9 cellular contexts compared by ENCODE assay signal in genomic region chr15:52234596-52235541, GRCh38. TPM values are rescaled to one million over a fixed set of nuclear protein-coding genes. Genes with fewer than 3 reads are reported as not detected.
A peak's percentile ranks its signal among the peaks of the same experiment; 100 is the strongest.
DNase-seq lines count a peak whose midpoint lies in the region; ATAC-seq and TF ChIP-seq lines count a peak whose summit lies in the region.
"Had no signal": no experiment of that assay in that cellular context is flagged by ENCODE, and none has a peak within 500 bp of the region (broad histone marks: within the 10 kb centered on the region; RNA-seq: fewer than 3 reads in every experiment).

No MANE protein-coding gene starts in this region.

- H3K4me3 Mint-ChIP-seq in HFFc6, result no peak overlapping the region
- no peak overlapping the region for H3K4me3 Mint-ChIP-seq in type B pancreatic cell

- TF ChIP-seq CTCF in upper lobe of right lung (IDR thresholded peaks at IDR 0.05), result no peak
- TF ChIP-seq CTCF in HFFc6 (IDR thresholded peaks at IDR 0.05), result no peak
- TF ChIP-seq CTCF in type B pancreatic cell (conservative IDR thresholded peaks at IDR 0.05), result no peak

- H3K27me3 Mint-ChIP-seq in HFFc6 (ENCODE audit: insufficient read depth), result peaks cover 6% of the 10 kb centered on the region
- H3K27me3 Mint-ChIP-seq in type B pancreatic cell, result no peaks in the 10 kb centered on the region

- H3K9me3 ChIP-seq in right cardiac atrium (ENCODE audit: control insufficient read depth, low read length) (no peaks in the 10 kb centered on the region), upper lobe of right lung (no peaks in the 10 kb centered on the region)
- H3K9me3 ChIP-seq: adrenal gland had no signal

- H3K36me3 Mint-ChIP-seq in HFFc6 (ENCODE audit: low read depth), result no peaks in the 10 kb centered on the region
- H3K36me3 Mint-ChIP-seq in type B pancreatic cell, result no peaks in the 10 kb centered on the region

- H3K27me3 ChIP-seq in right cardiac atrium (ENCODE audit: control insufficient read depth, insufficient read depth), result no peaks in the 10 kb centered on the region
- no peaks in the 10 kb centered on the region for H3K27me3 ChIP-seq in upper lobe of right lung
- H3K27me3 ChIP-seq: adrenal gland had no signal

- H3K9me3 Mint-ChIP-seq in HFFc6 (no peaks in the 10 kb centered on the region), type B pancreatic cell (no peaks in the 10 kb centered on the region)

- H3K4me3 ChIP-seq in right cardiac atrium (ENCODE audit: low read length) (no peak overlapping the region), upper lobe of right lung (no peak overlapping the region)
- H3K4me3 ChIP-seq: adrenal gland had no signal

- peaks cover 15% of the 10 kb centered on the region for H3K36me3 ChIP-seq in upper lobe of right lung
- H3K36me3 ChIP-seq: adrenal gland had no signal

- peaks cover 4% of the 10 kb centered on the region for H3K4me1 ChIP-seq in right cardiac atrium (ENCODE audit: control insufficient read depth, insufficient read depth, low read length)
- no peaks in the 10 kb centered on the region for H3K4me1 ChIP-seq in upper lobe of right lung
- H3K4me1 ChIP-seq: adrenal gland had no signal

- H3K27ac ChIP-seq in right cardiac atrium (ENCODE audit: low read length) (peak overlapping the region; percentile 43), upper lobe of right lung (no peak overlapping the region)
- H3K27ac ChIP-seq: adrenal gland had no signal

- H3K27ac Mint-ChIP-seq in HFFc6 (no peak overlapping the region), type B pancreatic cell (no peak overlapping the region)

- H3K4me1 Mint-ChIP-seq in HFFc6 (ENCODE audit: low read depth) (peaks cover 40% of the 10 kb centered on the region), type B pancreatic cell (ENCODE audit: unreplicated experiment) (no peaks in the 10 kb centered on the region)

- WGBS in right cardiac atrium, result 63% methylated on average over 17 of the region's 17 CpGs

- intact Hi-C loops in right cardiac atrium (cut with DNase I), result no loop called here
- intact Hi-C loops in Right ventricle myocardium superior (cut with DNase I), result no loop called here
- intact Hi-C loops in upper lobe of right lung (cut with DNase I), result no loop called here

- DNase-seq in right cardiac atrium, result no peak
- DNase-seq in Right ventricle myocardium superior, result no peak
- DNase-seq in activated naive CD4-positive, alpha-beta T cell treated with anti-CD3 and anti-CD28 coated beads, Interleukin-2, amount 50 U/mL, for 16 hours, result peak; percentile 45
- DNase-seq in upper lobe of right lung, result no peak
- DNase-seq in HFFc6, result no peak
- DNase-seq in type B pancreatic cell (ENCODE audit: extremely low spot score, unreplicated experiment), result no peak
- no peak for DNase-seq in DMS79 (lab: John Stamatoyannopoulos, UW)
- DNase-seq: adrenal gland had no signal

- ATAC-seq in right cardiac atrium (peak in 1 of 2 donors; percentile 19), Right ventricle myocardium superior (ENCODE audit: poor library complexity) (no peak), HG03460 (IDR thresholded peaks at IDR 0.05; ENCODE audit: unreplicated experiment) (peak; percentile 37), upper lobe of right lung (peak; percentile 30)

RNA-seq across cellular contexts. Expression of gene GNB5, which starts 43.7 kb away (rescaled TPM):
- 10 to 100 TPM; 35.8 to 50.9 (median 37.2) TPM for total RNA-seq in right cardiac atrium
- 19.5 TPM for polyA plus RNA-seq in right cardiac atrium
- total RNA-seq in Right ventricle myocardium superior, result 7.8 TPM
- 16.7 TPM for total RNA-seq in upper lobe of right lung
- total RNA-seq in HFFc6 (2021; fragmentation: NEBNext Ultra II Directional; extraction: Animal tissue kit (Norgen Biotek cat#: 25700)), result 10 to 100 TPM; 24.1 to 37.1 (median 33.0) TPM
- total RNA-seq in type B pancreatic cell (ENCODE audit: low replicate concordance), result 12.6 and 19.9 TPM in 2 replicates
